17 cellular contexts compared by ENCODE assay signal in genomic region chr10:33783078-33783477, GRCh38.
DNase-seq lines count a peak whose midpoint lies in the region; ATAC-seq, FAIRE-seq and TF ChIP-seq lines count a peak whose summit lies in the region.
"Had no signal": no experiment of that assay in that cellular context is flagged by ENCODE, and none has a peak within 500 bp of the region (broad histone marks: within the 10 kb centered on the region; RNA-seq: fewer than 3 reads in every experiment).

No MANE protein-coding gene starts in this region.

- POLR2A ChIA-PET in GM12878 (lab: Charles Lee) = no interaction called here

- peaks cover 7% of the 10 kb centered on the region for H3K27me3 Mint-ChIP-seq in activated T-helper 17 cell treated with anti-CD3 and anti-CD28 coated beads, Interleukin-2, amount 50 U/mL, for 72 hours
- H3K27me3 Mint-ChIP-seq: CD4-positive, alpha-beta T cell had no signal

- no peak for TF ChIP-seq POLR2A in GM12878 (IDR thresholded peaks at IDR 0.05; ENCODE audit: low read depth, low read length)

- H4K20me1 ChIP-seq in GM12878 (ENCODE audit: control insufficient read depth, insufficient read depth) = no peaks in the 10 kb centered on the region

- no peaks in the 10 kb centered on the region for H3K36me3 ChIP-seq in GM12878 (ENCODE audit: control insufficient read depth in 2 of 2, insufficient read depth in 2 of 2, low read length in 1 of 2)

- no peaks in the 10 kb centered on the region for H3K4me1 Mint-ChIP-seq in activated T-helper 17 cell treated with anti-CD3 and anti-CD28 coated beads, Interleukin-2, amount 50 U/mL, for 72 hours
- H3K4me1 Mint-ChIP-seq: GM23338 had no signal

- H3K27ac ChIP-seq in GM12878 (ENCODE audit: control insufficient read depth, insufficient read depth) = no peak overlapping the region

- H3K9me3 ChIP-seq in GM12878 (replicated peaks; ENCODE audit: control insufficient read depth, insufficient read depth, low read length) = no peaks in the 10 kb centered on the region

- TF ChIP-seq EP300 in GM12878 (IDR thresholded peaks at IDR 0.05; ENCODE audit: borderline replicate concordance in 1 of 2, control insufficient read depth in 1 of 2, low read depth in 2 of 2, low read length in 2 of 2) = no peak

- intact Hi-C loops in GM12878 (cut with micrococcal nuclease; ENCODE audit: unreplicated experiment) = no loop called here

- no peak for TF ChIP-seq RAD21 in GM12878 (IDR thresholded peaks at IDR 0.05; ENCODE audit: insufficient read depth, low read depth, low read length)

- in situ Hi-C loops in GM12878 (cut with MboI) = no loop called here

- CTCF ChIA-PET in GM12878 (lab: Yijun Ruan, JAX) = interaction anchor here (0.9 to 1.2 kb wide), 2 partner anchors 26 to 544 kb away, joined by 3 read pairs; no protein-coding TSS in a partner anchor

- RAD21 ChIA-PET in GM12878 (lab: Charles Lee; ENCODE audit: unreplicated experiment) = interaction anchor here (0.5 to 0.9 kb wide), 3 partner anchors 35 to 259 kb away, joined by 3 read pairs; no protein-coding TSS in a partner anchor

- no peaks in the 10 kb centered on the region for H3K36me3 Mint-ChIP-seq in activated T-helper 17 cell treated with anti-CD3 and anti-CD28 coated beads, Interleukin-2, amount 50 U/mL, for 72 hours (ENCODE audit: low read depth)

- FAIRE-seq in GM12878 (lab: Jason Lieb, UNC) = no peak
- FAIRE-seq: GM18507 had no signal

- H3K9me3 Mint-ChIP-seq in activated T-helper 17 cell treated with anti-CD3 and anti-CD28 coated beads, Interleukin-2, amount 50 U/mL, for 72 hours = no peaks in the 10 kb centered on the region
- H3K9me3 Mint-ChIP-seq: CD4-positive, alpha-beta T cell; HFFc6 had no signal

- no peak overlapping the region for H3K4me3 Mint-ChIP-seq in activated T-helper 17 cell treated with anti-CD3 and anti-CD28 coated beads, Interleukin-2, amount 50 U/mL, for 72 hours
- H3K4me3 Mint-ChIP-seq: CD4-positive, alpha-beta T cell; GM23338; H9; HFFc6 had no signal

- H2AFZ ChIP-seq in GM12878 (ENCODE audit: control insufficient read depth, low read depth, low read length) = no peak overlapping the region
- H2AFZ ChIP-seq: GM23338 had no signal

- H3K27ac Mint-ChIP-seq in activated T-helper 17 cell treated with anti-CD3 and anti-CD28 coated beads, Interleukin-2, amount 50 U/mL, for 72 hours = no peak overlapping the region
- H3K27ac Mint-ChIP-seq: CD4-positive, alpha-beta T cell; GM23338; H9; HFFc6 had no signal

- ATAC-seq in GM12878 (peak; percentile 57), GM19467 (IDR thresholded peaks at IDR 0.05; ENCODE audit: unreplicated experiment) (no peak)
- no peak for ATAC-seq in activated T-helper 17 cell treated with anti-CD3 and anti-CD28 coated beads, Interleukin-2, amount 50 U/mL, for 72 hours (replicated peaks)
- ATAC-seq: GM23338 had no signal

- H3K4me1 ChIP-seq in GM12878 (ENCODE audit: control insufficient read depth, insufficient read depth, low read length) = no peaks in the 10 kb centered on the region

- H3K79me2 ChIP-seq in GM12878 (ENCODE audit: control insufficient read depth, insufficient read depth, low read length) = no peaks in the 10 kb centered on the region

- no peak overlapping the region for H3K9ac ChIP-seq in GM12878 (ENCODE audit: control insufficient read depth, insufficient read depth, low read length)

- H3K4me2 ChIP-seq in GM12878 (ENCODE audit: control insufficient read depth, insufficient read depth) = no peak overlapping the region
- H3K4me2 ChIP-seq: GM23338 had no signal

- 34% methylated on average over 3 of the region's 3 CpGs for WGBS in GM12878 (ENCODE audit: insufficient coverage, insufficient replicate concordance, low lambda C conversion rate, missing lambda C conversion rate)

- no peak overlapping the region for H3K4me3 ChIP-seq in HFF-Myc (replicated peaks; ENCODE audit: low read depth, low read length)
- H3K4me3 ChIP-seq in GM12878 = no peak overlapping the region
- H3K4me3 ChIP-seq: GM23338 had no signal

- no peaks in the 10 kb centered on the region for H3K27me3 ChIP-seq in GM12878 (replicated peaks in 1 of 2; ENCODE audit: control insufficient read depth in 2 of 2, insufficient read depth in 2 of 2, low read length in 1 of 2)

- SMC1A ChIA-PET in GM12878 (lab: Charles Lee; ENCODE audit: uncharacterized antibody, unreplicated experiment) = interaction anchor here (0.7 to 9.6 kb wide), 7 partner anchors 12 to 43 kb away, joined by 3 to 95 read pairs (median 4); no protein-coding TSS in a partner anchor

- no TSS peak for BruUV-seq in GM12878 (replicated peaks; lab: Mats Ljungman, UMichigan)

- TF ChIP-seq CTCF in HFF-Myc (IDR thresholded peaks at IDR 0.05; ENCODE audit: low read depth, low read length, missing control alignments) = no peak
- no peak for TF ChIP-seq CTCF in GM12878 (IDR thresholded peaks at IDR 0.05 in 2 of 3, conservative IDR thresholded peaks at IDR 0.05 in 1 of 3; ENCODE audit: control insufficient read depth in 2 of 3, extremely low read depth in 1 of 3, insufficient read depth in 1 of 3, low read depth in 3 of 3, low read length in 3 of 3)

- DNase-seq in NCI-H2171 treated with DMSO at 0.1 percent for 48 hours (lab: John Stamatoyannopoulos, UW) (peak; percentile 15), NCI-H2171 (lab: John Stamatoyannopoulos, UW) (no peak), HFF-Myc (ENCODE audit: extremely low read depth, low read depth) (peak; percentile 3), GM12878 (ENCODE audit: low read depth, low spot score) (no peak), NCI-H2107 treated with DMSO at 0.1 percent for 48 hours (lab: John Stamatoyannopoulos, UW; ENCODE audit: unreplicated experiment) (no peak)
- DNase-seq: 8988T; ACHN; C1 segment of cervical spinal cord; CD4-positive, alpha-beta T cell; DMS53; H9; HFFc6; Karpas-422 had no signal

TF ChIP-seq in GM12878, 131 proteins besides CTCF, POLR2A, EP300 and RAD21:
- no peak for TF ChIP-seq BACH1 (IDR thresholded peaks at IDR 0.05; ENCODE audit: borderline replicate concordance)
- TF ChIP-seq ZSCAN29 (IDR thresholded peaks at IDR 0.05) = no peak
- no peak for TF ChIP-seq NR2F1 (conservative IDR thresholded peaks at IDR 0.05)
- TF ChIP-seq ATF7 (IDR thresholded peaks at IDR 0.05; ENCODE audit: low read depth) = no peak
- TF ChIP-seq NR2C2 (IDR thresholded peaks at IDR 0.05; ENCODE audit: borderline replicate concordance, control insufficient read depth, insufficient read length, low read depth) = no peak
- no peak for TF ChIP-seq RCOR1 (conservative IDR thresholded peaks at IDR 0.05; ENCODE audit: low read depth, low read length)
- TF ChIP-seq RAD51 (IDR thresholded peaks at IDR 0.05) = peak; percentile 92
- TF ChIP-seq RBBP5 (conservative IDR thresholded peaks at IDR 0.05) = no peak
- TF ChIP-seq, protein P1, sequence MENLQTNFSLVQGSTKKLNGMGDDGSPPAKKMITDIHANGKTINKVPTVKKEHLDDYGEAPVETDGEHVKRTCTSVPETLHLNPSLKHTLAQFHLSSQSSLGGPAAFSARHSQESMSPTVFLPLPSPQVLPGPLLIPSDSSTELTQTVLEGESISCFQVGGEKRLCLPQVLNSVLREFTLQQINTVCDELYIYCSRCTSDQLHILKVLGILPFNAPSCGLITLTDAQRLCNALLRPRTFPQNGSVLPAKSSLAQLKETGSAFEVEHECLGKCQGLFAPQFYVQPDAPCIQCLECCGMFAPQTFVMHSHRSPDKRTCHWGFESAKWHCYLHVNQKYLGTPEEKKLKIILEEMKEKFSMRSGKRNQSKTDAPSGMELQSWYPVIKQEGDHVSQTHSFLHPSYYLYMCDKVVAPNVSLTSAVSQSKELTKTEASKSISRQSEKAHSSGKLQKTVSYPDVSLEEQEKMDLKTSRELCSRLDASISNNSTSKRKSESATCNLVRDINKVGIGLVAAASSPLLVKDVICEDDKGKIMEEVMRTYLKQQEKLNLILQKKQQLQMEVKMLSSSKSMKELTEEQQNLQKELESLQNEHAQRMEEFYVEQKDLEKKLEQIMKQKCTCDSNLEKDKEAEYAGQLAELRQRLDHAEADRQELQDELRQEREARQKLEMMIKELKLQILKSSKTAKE (IDR thresholded peaks at IDR 0.05; ENCODE audit: low read depth, poor library complexity, severe bottlenecking) = no peak
- peak in 1 of 2 experiments; percentile 80; a peak in 2 of 4 replicates for TF ChIP-seq BHLHE40 (IDR thresholded peaks at IDR 0.05; ENCODE audit: borderline replicate concordance in 1 of 2, low read depth in 2 of 2, low read length in 1 of 2)
- no peak for TF ChIP-seq PAX8 (IDR thresholded peaks at IDR 0.05)
- no peak for TF ChIP-seq YBX1 (IDR thresholded peaks at IDR 0.05)
- TF ChIP-seq RELB (IDR thresholded peaks at IDR 0.05; ENCODE audit: low read depth) = no peak
- TF ChIP-seq NFXL1 (IDR thresholded peaks at IDR 0.05; ENCODE audit: borderline replicate concordance) = no peak
- TF ChIP-seq FOXM1 (IDR thresholded peaks at IDR 0.05; ENCODE audit: low read depth, low read length) = no peak

Comparison
In these comparisons a context has a peak if more than half of its experiments do, and no peak if none do; other contexts are left out.
1. DNase-seq: peak in NCI-H2171 treated with DMSO at 0.1 percent for 48 hours (single experiment) and HFF-Myc (single experiment); none in NCI-H2171 (single experiment), GM12878 (single experiment) and NCI-H2107 treated with DMSO at 0.1 percent for 48 hours (single experiment).